Comparison of ENCODE assay signal across 16 cellular contexts in genomic region chr3:30602946-30603345, GRCh38. TPM values are rescaled to one million over a fixed set of nuclear protein-coding genes. Genes with fewer than 3 reads are reported as not detected.
DNase-seq lines count a peak whose midpoint lies in the region; ATAC-seq, FAIRE-seq and TF ChIP-seq lines count a peak whose summit lies in the region.
"Had no signal": no experiment of that assay in that cellular context is flagged by ENCODE, and none has a peak within 500 bp of the region (broad histone marks: within the 10 kb centered on the region; RNA-seq: fewer than 3 reads in every experiment).

No MANE protein-coding gene starts in this region.

- H3K79me2 ChIP-seq in MM.1S (ENCODE audit: low read length): peaks cover 8% of the 10 kb centered on the region

- ATAC-seq in GM19351 (IDR thresholded peaks at IDR 0.05; ENCODE audit: unreplicated experiment): no peak
- ATAC-seq: right cardiac atrium had no signal

- no peak for TF ChIP-seq CTCF in MM.1S (IDR thresholded peaks at IDR 0.05; ENCODE audit: low read length)
- no peak for TF ChIP-seq CTCF in glutamatergic neuron (IDR thresholded peaks at IDR 0.05; ENCODE audit: partially characterized antibody, unreplicated experiment)

- no peaks in the 10 kb centered on the region for H3K36me3 ChIP-seq in MM.1S (replicated peaks; ENCODE audit: insufficient read depth, low read length)

- H3K4me3 ChIP-seq in MM.1S (ENCODE audit: low read length): no peak overlapping the region
- H3K4me3 ChIP-seq: testis had no signal

- peak overlapping the region; percentile 91 for H3K27ac Mint-ChIP-seq in activated naive CD8-positive, alpha-beta T cell treated with anti-CD3 and anti-CD28 coated beads for 36 hours
- H3K27ac Mint-ChIP-seq in glutamatergic neuron (ENCODE audit: unreplicated experiment): no peak overlapping the region

- H3K27ac ChIP-seq in MM.1S (ENCODE audit: low read length): no peak overlapping the region
- H3K27ac ChIP-seq: testis had no signal

- H2AFZ ChIP-seq in MM.1S (ENCODE audit: low read length): no peak overlapping the region

- no peak overlapping the region for H3K9ac ChIP-seq in MM.1S (ENCODE audit: low read length)

- H3K9me3 Mint-ChIP-seq in activated naive CD8-positive, alpha-beta T cell treated with anti-CD3 and anti-CD28 coated beads for 36 hours: peaks cover 8% of the 10 kb centered on the region
- H3K9me3 Mint-ChIP-seq in glutamatergic neuron (ENCODE audit: unreplicated experiment): peaks cover 3% of the 10 kb centered on the region

- H3K36me3 Mint-ChIP-seq in activated naive CD8-positive, alpha-beta T cell treated with anti-CD3 and anti-CD28 coated beads for 36 hours: peaks cover 19% of the 10 kb centered on the region
- no peaks in the 10 kb centered on the region for H3K36me3 Mint-ChIP-seq in glutamatergic neuron (ENCODE audit: unreplicated experiment)

- DNase-seq in CD1c-positive myeloid dendritic cell (ENCODE audit: extremely low spot score) (peak; percentile 32), GM18507 (ENCODE audit: extremely low spot score, insufficient read length, low read depth) (no peak), MM.1S (peak; percentile 32), glutamatergic neuron (no peak), NCI-H526 treated with DMSO at 0.1 percent for 48 hours (lab: John Stamatoyannopoulos, UW) (no peak), pons (ENCODE audit: low spot score) (no peak)
- no peak for DNase-seq in activated naive CD8-positive, alpha-beta T cell treated with anti-CD3 and anti-CD28 coated beads for 36 hours
- DNase-seq: Caco-2; effector CD4-positive, alpha-beta T cell; foreskin melanocyte; islet precursor cell; NCI-H774; right cardiac atrium; SW 1271; testis had no signal

- H3K9me3 ChIP-seq in MM.1S (replicated peaks; ENCODE audit: insufficient read depth, low read length): no peaks in the 10 kb centered on the region
- H3K9me3 ChIP-seq: Caco-2, testis had no signal

- H4K20me1 ChIP-seq in MM.1S (ENCODE audit: insufficient read depth, low read length): no peaks in the 10 kb centered on the region

- FAIRE-seq in GM18507 (lab: Jason Lieb, UNC): peak; percentile 75

- peak overlapping the region; percentile 7; the same call in 1 of the 2 replicates for H3K4me2 ChIP-seq in MM.1S (ENCODE audit: low read depth, low read length)

- H3K4me1 ChIP-seq in MM.1S (ENCODE audit: low read length): peaks cover 39% of the 10 kb centered on the region
- H3K4me1 ChIP-seq: testis had no signal

- no peaks in the 10 kb centered on the region for H3K27me3 Mint-ChIP-seq in activated naive CD8-positive, alpha-beta T cell treated with anti-CD3 and anti-CD28 coated beads for 36 hours
- H3K27me3 Mint-ChIP-seq in glutamatergic neuron (ENCODE audit: unreplicated experiment): peaks cover 4% of the 10 kb centered on the region

- peak overlapping the region; percentile 18 for H3K4me3 Mint-ChIP-seq in activated naive CD8-positive, alpha-beta T cell treated with anti-CD3 and anti-CD28 coated beads for 36 hours
- no peak overlapping the region for H3K4me3 Mint-ChIP-seq in glutamatergic neuron (ENCODE audit: unreplicated experiment)

- no peaks in the 10 kb centered on the region for H3K9me2 ChIP-seq in MM.1S (replicated peaks; ENCODE audit: insufficient read depth, low read length)

- no peaks in the 10 kb centered on the region for H3K27me3 ChIP-seq in MM.1S (replicated peaks; ENCODE audit: insufficient read depth, low read length)
- H3K27me3 ChIP-seq: testis had no signal

- peaks cover 8% of the 10 kb centered on the region for H3F3A ChIP-seq in MM.1S (ENCODE audit: insufficient read depth, low read length)

- peaks cover 65% of the 10 kb centered on the region for H3K4me1 Mint-ChIP-seq in activated naive CD8-positive, alpha-beta T cell treated with anti-CD3 and anti-CD28 coated beads for 36 hours
- peaks cover 6% of the 10 kb centered on the region for H3K4me1 Mint-ChIP-seq in glutamatergic neuron (ENCODE audit: low read depth, unreplicated experiment)

RNA-seq across cellular contexts. Expression of gene TGFBR2, which starts 3.5 kb away (rescaled TPM):
- total RNA-seq in activated naive CD8-positive, alpha-beta T cell treated with anti-CD3 and anti-CD28 coated beads for 36 hours: 10 to 100 TPM; 64.1 to 65.1 TPM
- 0.96 TPM for total RNA-seq in glutamatergic neuron (ENCODE audit: unreplicated experiment)

Comparison
In these comparisons a context has a peak if more than half of its experiments do, and no peak if none do; other contexts are left out.
1. DNase-seq: peak in CD1c-positive myeloid dendritic cell (single experiment) and MM.1S (single experiment); none in GM18507 (single experiment), activated naive CD8-positive, alpha-beta T cell treated with anti-CD3 and anti-CD28 coated beads for 36 hours (single experiment), glutamatergic neuron (single experiment), NCI-H526 treated with DMSO at 0.1 percent for 48 hours (single experiment) and pons (single experiment).
2. RNA of gene TGFBR2, which starts 3.5 kb away (total RNA-seq): 64.1 to 65.1 TPM in activated naive CD8-positive, alpha-beta T cell treated with anti-CD3 and anti-CD28 coated beads for 36 hours; 0.96 TPM in glutamatergic neuron (single experiment); every median in the first group is over 10 times any median in the second.